Comparison of ENCODE assay signal across 9 cellular contexts in genomic region chr21:45330075-45330781, GRCh38. TPM values are rescaled to one million over a fixed set of nuclear protein-coding genes. Genes with fewer than 3 reads are reported as not detected.
A peak's percentile ranks its signal among the peaks of the same experiment; 100 is the strongest.
DNase-seq lines count a peak whose midpoint lies in the region; ATAC-seq and TF ChIP-seq lines count a peak whose summit lies in the region.
"Had no signal": no experiment of that assay in that cellular context is flagged by ENCODE, and none has a peak within 500 bp of the region (broad histone marks: within the 10 kb centered on the region; RNA-seq: fewer than 3 reads in every experiment).

No MANE protein-coding gene starts in this region.

- H3K4me1 ChIP-seq in vagina: peaks cover 32% of the 10 kb centered on the region

- intact Hi-C loops in Right ventricle myocardium inferior (cut with DNase I): no loop called here
- intact Hi-C loops in cardiac septum (cut with DNase I): no loop called here
- intact Hi-C loops in vagina (cut with DNase I): no loop called here

- TF ChIP-seq POLR2A in vagina (IDR thresholded peaks at IDR 0.05): no peak

- H3K4me3 ChIP-seq in astrocyte of the cerebellum (ENCODE audit: low read depth, low read length): no peak overlapping the region
- no peak overlapping the region for H3K4me3 ChIP-seq in vagina

- TF ChIP-seq CTCF in astrocyte of the cerebellum (IDR thresholded peaks at IDR 0.05; ENCODE audit: low read depth, low read length, missing control alignments): no peak
- no peak for TF ChIP-seq CTCF in vagina (IDR thresholded peaks at IDR 0.05)

- no peaks in the 10 kb centered on the region for H3K27me3 ChIP-seq in vagina

- ATAC-seq in Right ventricle myocardium inferior (no peak), GM21528 (IDR thresholded peaks at IDR 0.05; ENCODE audit: low FRiP score, unreplicated experiment) (no peak), GM19455 (IDR thresholded peaks at IDR 0.05; ENCODE audit: unreplicated experiment) (no peak)
- ATAC-seq: CD8-positive, alpha-beta T cell had no signal

- in situ Hi-C loops in astrocyte of the cerebellum (cut with HindIII; ENCODE audit: low sequenced_read_pairs): loop anchor here (25.0 kb wide), 1 partner anchor 132 kb away; no protein-coding TSS in a partner anchor

- peak overlapping the region; percentile 33 for H3K27ac ChIP-seq in vagina

- H3K36me3 ChIP-seq in vagina: no peaks in the 10 kb centered on the region

- peak; percentile 71 for DNase-seq in Right ventricle myocardium inferior (ENCODE audit: missing footprints)
- no peak for DNase-seq in cardiac septum (ENCODE audit: low spot score)
- peak; percentile 71 for DNase-seq in astrocyte of the cerebellum (ENCODE audit: low read depth)
- DNase-seq in kidney glomerular epithelial cell (lab: John Stamatoyannopoulos, UW): peak; percentile 93
- no peak for DNase-seq in vagina (ENCODE audit: extremely low spot score in 2 of 2)
- DNase-seq in CD1c-positive myeloid dendritic cell (ENCODE audit: extremely low spot score): no peak
- DNase-seq: CD8-positive, alpha-beta T cell had no signal

- no peaks in the 10 kb centered on the region for H3K9me3 ChIP-seq in vagina

RNA-seq across cellular contexts. Expression of gene POFUT2, which starts 42.5 kb away (rescaled TPM):
- 16.9 TPM for total RNA-seq in Right ventricle myocardium inferior
- total RNA-seq in cardiac septum: 20.1 TPM
- total RNA-seq in vagina: 38.3 TPM

Comparison
In these comparisons a context has a peak if more than half of its experiments do, and no peak if none do; other contexts are left out.
1. DNase-seq: peak in Right ventricle myocardium inferior (single experiment), astrocyte of the cerebellum (single experiment) and kidney glomerular epithelial cell (single experiment); none in cardiac septum (single experiment), vagina (0 of 2) and CD1c-positive myeloid dendritic cell (single experiment).